In the genomic region with DNA sequence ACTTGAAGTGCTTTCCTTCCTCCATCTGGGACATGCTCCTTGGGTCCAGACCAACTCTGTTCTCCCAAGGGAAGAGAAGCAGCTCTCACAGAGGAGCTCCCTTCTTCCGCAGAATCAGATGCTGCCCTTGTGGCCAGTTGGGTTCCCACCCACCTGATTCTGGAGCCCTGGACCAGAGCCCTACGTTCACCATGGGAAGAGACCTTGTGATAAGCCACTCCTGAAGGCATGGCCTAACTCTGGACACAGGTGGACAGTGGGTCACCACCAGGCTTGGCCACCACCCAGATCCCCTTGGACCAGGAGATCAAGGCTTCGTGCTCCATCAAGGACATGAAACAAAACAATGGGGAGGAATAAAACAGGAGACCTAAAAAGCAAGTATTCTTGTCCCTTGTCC, we compare ENCODE assay signal across 21 cellular contexts.
DNase-seq lines count a peak whose midpoint lies in the region; ATAC-seq and TF ChIP-seq lines count a peak whose summit lies in the region.
"Had no signal": no experiment of that assay in that cellular context is flagged by ENCODE, and none has a peak within 500 bp of the region (broad histone marks: within the 10 kb centered on the region; RNA-seq: fewer than 3 reads in every experiment).

No MANE protein-coding gene starts in this region.

- H3K4me1 Mint-ChIP-seq in activated T-helper 17 cell treated with anti-CD3 and anti-CD28 coated beads, Interleukin-2, amount 50 U/mL, for 72 hours, result peaks cover 6% of the 10 kb centered on the region
- no peaks in the 10 kb centered on the region for H3K4me1 Mint-ChIP-seq in osteocyte (ENCODE audit: unreplicated experiment)

- no peak for TF ChIP-seq CTCF in esophagus muscularis mucosa (IDR thresholded peaks at IDR 0.05)
- no peak for TF ChIP-seq CTCF in osteocyte (IDR thresholded peaks at IDR 0.05)

- H3K27me3 Mint-ChIP-seq in activated T-helper 17 cell treated with anti-CD3 and anti-CD28 coated beads, Interleukin-2, amount 50 U/mL, for 72 hours, result peaks cover 16% of the 10 kb centered on the region
- peaks cover 64% of the 10 kb centered on the region for H3K27me3 Mint-ChIP-seq in osteocyte (ENCODE audit: unreplicated experiment)

- H3K27ac ChIP-seq in esophagus muscularis mucosa (replicated peaks in 1 of 4), result no peak overlapping the region
- H3K27ac ChIP-seq: BLaER1, HL-60, SJCRH30 had no signal

- peak; percentile 40 for DNase-seq in activated CD8-positive, alpha-beta memory T cell treated with anti-CD3 and anti-CD28 coated beads, Interleukin-2, amount 50 U/mL, for 48 hours
- DNase-seq in activated CD8-positive, alpha-beta memory T cell treated with anti-CD3 and anti-CD28 coated beads, Interleukin-2, amount 50 U/mL, for 4 hours, result no peak
- DNase-seq in esophagus muscularis mucosa (ENCODE audit: extremely low spot score), result peak; percentile 57
- peak; percentile 63 for DNase-seq in osteocyte (ENCODE audit: extremely low spot score, unreplicated experiment)
- DNase-seq in NCI-H82 treated with DMSO at 0.1 percent for 48 hours (lab: John Stamatoyannopoulos, UW; ENCODE audit: unreplicated experiment), result no peak
- no peak for DNase-seq in SIG-M5 (lab: John Stamatoyannopoulos, UW)
- DNase-seq: CD4-positive, alpha-beta T cell; Karpas-422; NCI-H1092 treated with DMSO at 0.1 percent for 48 hours; NCI-H1436; NCI-H187; NCI-H2081 treated with DMSO at 0.1 percent for 48 hours; NCI-H2171 treated with DMSO at 0.1 percent for 48 hours; NCI-H345; NCI-H510A treated with DMSO at 0.1 percent for 48 hours; NCI-H748 treated with DMSO at 0.1 percent for 48 hours; SJCRH30 had no signal

- no peaks in the 10 kb centered on the region for H3K9me3 ChIP-seq in esophagus muscularis mucosa
- H3K9me3 ChIP-seq: SJCRH30 had no signal

- no peaks in the 10 kb centered on the region for H3K36me3 ChIP-seq in esophagus muscularis mucosa
- H3K36me3 ChIP-seq: BLaER1, SJCRH30 had no signal

- intact Hi-C loops in esophagus muscularis mucosa (cut with DNase I), result no loop called here

- no peak for TF ChIP-seq EP300 in esophagus muscularis mucosa (IDR thresholded peaks at IDR 0.05)

- H3K4me3 ChIP-seq in esophagus muscularis mucosa, result no peak overlapping the region
- H3K4me3 ChIP-seq: BLaER1, SJCRH30 had no signal

- peak overlapping the region; percentile 72 for H3K27ac Mint-ChIP-seq in activated T-helper 17 cell treated with anti-CD3 and anti-CD28 coated beads, Interleukin-2, amount 50 U/mL, for 72 hours
- H3K27ac Mint-ChIP-seq in osteocyte (ENCODE audit: unreplicated experiment), result no peak overlapping the region
- H3K27ac Mint-ChIP-seq: CD4-positive, alpha-beta T cell had no signal

- peaks cover 0 to 33% (median 0%) of the 10 kb centered on the region in 4 donors for H3K27me3 ChIP-seq in esophagus muscularis mucosa
- H3K27me3 ChIP-seq: BLaER1 had no signal

- 91% methylated on average over 3 of the region's 3 CpGs for WGBS in esophagus muscularis mucosa

- H3K4me1 ChIP-seq in esophagus muscularis mucosa, result no peaks in the 10 kb centered on the region
- H3K4me1 ChIP-seq: SJCRH30 had no signal

- H3K4me3 Mint-ChIP-seq in activated T-helper 17 cell treated with anti-CD3 and anti-CD28 coated beads, Interleukin-2, amount 50 U/mL, for 72 hours, result peak overlapping the region; percentile 22
- no peak overlapping the region for H3K4me3 Mint-ChIP-seq in osteocyte (ENCODE audit: unreplicated experiment)
- H3K4me3 Mint-ChIP-seq: CD4-positive, alpha-beta T cell had no signal

- no peak for TF ChIP-seq POLR2A in esophagus muscularis mucosa (IDR thresholded peaks at IDR 0.05; ENCODE audit: low read depth)

- ATAC-seq in activated T-helper 17 cell treated with anti-CD3 and anti-CD28 coated beads, Interleukin-2, amount 50 U/mL, for 72 hours (replicated peaks), result no peak
- ATAC-seq: HCT116 had no signal

- H3K9me3 Mint-ChIP-seq in activated T-helper 17 cell treated with anti-CD3 and anti-CD28 coated beads, Interleukin-2, amount 50 U/mL, for 72 hours, result no peaks in the 10 kb centered on the region
- H3K9me3 Mint-ChIP-seq in osteocyte (ENCODE audit: unreplicated experiment), result peaks cover 3% of the 10 kb centered on the region
- H3K9me3 Mint-ChIP-seq: CD4-positive, alpha-beta T cell had no signal

- no peaks in the 10 kb centered on the region for H3K36me3 Mint-ChIP-seq in activated T-helper 17 cell treated with anti-CD3 and anti-CD28 coated beads, Interleukin-2, amount 50 U/mL, for 72 hours (ENCODE audit: low read depth)
- H3K36me3 Mint-ChIP-seq in osteocyte (ENCODE audit: unreplicated experiment), result no peaks in the 10 kb centered on the region

Comparison
In these comparisons a context has a peak if more than half of its experiments do, and no peak if none do; other contexts are left out.
1. DNase-seq: peak in activated CD8-positive, alpha-beta memory T cell treated with anti-CD3 and anti-CD28 coated beads, Interleukin-2, amount 50 U/mL, for 48 hours (single experiment), esophagus muscularis mucosa (single experiment) and osteocyte (single experiment); none in activated CD8-positive, alpha-beta memory T cell treated with anti-CD3 and anti-CD28 coated beads, Interleukin-2, amount 50 U/mL, for 4 hours (single experiment), NCI-H82 treated with DMSO at 0.1 percent for 48 hours (single experiment) and SIG-M5 (single experiment).